ENCODE assay signal across 15 cellular contexts in the genomic region with DNA sequence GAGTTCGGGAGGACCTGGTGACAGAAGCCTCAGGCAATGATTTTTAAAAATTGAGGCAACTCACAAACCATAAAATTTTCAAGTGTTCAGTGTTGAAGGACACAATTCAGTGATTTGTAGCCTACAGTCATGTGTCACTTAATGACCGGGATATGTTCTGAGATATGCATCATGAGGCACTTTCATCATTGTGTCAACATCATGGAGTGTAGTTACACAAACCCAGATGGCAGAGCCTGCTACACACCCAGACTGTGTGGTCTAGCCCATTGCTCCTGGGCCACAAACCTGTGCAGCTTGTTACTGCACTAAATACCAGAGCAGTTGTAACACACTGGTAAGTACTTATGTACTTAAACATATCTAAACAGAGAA. TPM values are rescaled to one million over a fixed set of nuclear protein-coding genes. Genes with fewer than 3 reads are reported as not detected.
DNase-seq lines count a peak whose midpoint lies in the region; ATAC-seq and TF ChIP-seq lines count a peak whose summit lies in the region.
"Had no signal": no experiment of that assay in that cellular context is flagged by ENCODE, and none has a peak within 500 bp of the region (broad histone marks: within the 10 kb centered on the region; RNA-seq: fewer than 3 reads in every experiment).

No MANE protein-coding gene starts in this region.

- peaks cover 6% of the 10 kb centered on the region for H3K9me3 ChIP-seq in osteoblast (ENCODE audit: low read depth, low read length)

- H3K27me3 ChIP-seq in osteoblast (ENCODE audit: insufficient read depth, low read length), result peaks cover 12% of the 10 kb centered on the region

- H3K4me2 ChIP-seq in osteoblast (ENCODE audit: insufficient read depth, low read length), result no peak overlapping the region

- no peak overlapping the region for H2AFZ ChIP-seq in osteoblast (ENCODE audit: low read length)

- TF ChIP-seq CTCF in epithelial cell of esophagus (IDR thresholded peaks at IDR 0.05; ENCODE audit: insufficient read depth, low read depth, low read length, missing control alignments), result no peak
- no peak for TF ChIP-seq CTCF in osteoblast (IDR thresholded peaks at IDR 0.05; ENCODE audit: extremely low read depth, low read depth, low read length)
- TF ChIP-seq CTCF in GM13977 (IDR thresholded peaks at IDR 0.05; ENCODE audit: extremely low read depth, insufficient read depth, missing control alignments), result no peak

- in situ Hi-C loops in GM13977 (cut with MboI; ENCODE audit: low pct_unique_long_range_greater_than_20kb, low sequenced_read_pairs, unreplicated experiment), result no loop called here

- no peak for ATAC-seq in HG02981 (IDR thresholded peaks at IDR 0.05; ENCODE audit: unreplicated experiment)
- ATAC-seq: activated naive CD4-positive, alpha-beta T cell treated with anti-CD3 and anti-CD28 coated beads, Interleukin-2, amount 50 U/mL, for 72 hours had no signal

- no peak overlapping the region for H3K4me3 ChIP-seq in epithelial cell of esophagus (ENCODE audit: low read length)
- H3K4me3 ChIP-seq in osteoblast (ENCODE audit: insufficient read depth, low read length), result no peak overlapping the region
- H3K4me3 ChIP-seq: thoracic aorta had no signal

- H3K27ac ChIP-seq in osteoblast (ENCODE audit: low read depth, low read length), result no peak overlapping the region
- H3K27ac ChIP-seq: thoracic aorta had no signal

- DNase-seq in DMS53 treated with DMSO at 0.1 percent for 48 hours (lab: John Stamatoyannopoulos, UW; ENCODE audit: unreplicated experiment) (peak; percentile 81), NCI-H2029 (lab: John Stamatoyannopoulos, UW) (peak; percentile 83), epithelial cell of esophagus (ENCODE audit: low read depth) (peak; percentile 83), osteoblast (ENCODE audit: insufficient read length, low spot score, missing footprints) (peak; percentile 32), NCI-H187 (lab: John Stamatoyannopoulos, UW) (no peak), GM13977 (ENCODE audit: low spot score) (no peak)
- DNase-seq in central memory CD4-positive, alpha-beta T cell, result no peak
- DNase-seq: Karpas-422, naive B cell, NCI-H345 had no signal

- no peaks in the 10 kb centered on the region for H3K79me2 ChIP-seq in osteoblast (ENCODE audit: insufficient read depth, low read length)

- H3K36me3 ChIP-seq in osteoblast (ENCODE audit: insufficient read depth, low read length), result no peaks in the 10 kb centered on the region
- H3K36me3 ChIP-seq: thoracic aorta had no signal

- H3K4me1 ChIP-seq in osteoblast (ENCODE audit: insufficient read depth, low read length), result no peaks in the 10 kb centered on the region

- no peaks in the 10 kb centered on the region for H4K20me1 ChIP-seq in osteoblast (ENCODE audit: insufficient read depth, low read length)

RNA-seq across cellular contexts. Expression of gene PRSS41, which starts 1.6 kb away (rescaled TPM):
- not detected in 2 replicates for total RNA-seq in osteoblast
- total RNA-seq: activated naive CD4-positive, alpha-beta T cell treated with anti-CD3 and anti-CD28 coated beads, Interleukin-2, amount 50 U/mL, for 72 hours; CD4-positive, alpha-beta memory T cell; fibroblast of lung; thoracic aorta had no signal

RNA-seq across cellular contexts. Expression of gene PRSS33, which starts 12.5 kb away (rescaled TPM):
- not detected in 2 replicates for total RNA-seq in osteoblast
- total RNA-seq: activated naive CD4-positive, alpha-beta T cell treated with anti-CD3 and anti-CD28 coated beads, Interleukin-2, amount 50 U/mL, for 72 hours; CD4-positive, alpha-beta memory T cell; fibroblast of lung; thoracic aorta had no signal

RNA-seq across cellular contexts. Expression of gene PRSS21, which starts 17.2 kb away (rescaled TPM):
- not detected in 2 replicates for total RNA-seq in osteoblast

RNA-seq across cellular contexts. Expression of gene ELOB, which starts 22.8 kb away (rescaled TPM):
- total RNA-seq in osteoblast, result 173 and 195 TPM in 2 replicates

RNA-seq across cellular contexts. Expression of gene ZG16B, which starts 30.3 kb away (rescaled TPM):
- 0.88 and 1.4 TPM in 2 replicates for total RNA-seq in osteoblast
- total RNA-seq: CD4-positive, alpha-beta memory T cell; fibroblast of lung; thoracic aorta had no signal

Comparison
In these comparisons a context has a peak if more than half of its experiments do, and no peak if none do; other contexts are left out.
1. DNase-seq: peak in DMS53 treated with DMSO at 0.1 percent for 48 hours (single experiment), NCI-H2029 (single experiment), epithelial cell of esophagus (single experiment) and osteoblast (single experiment); none in central memory CD4-positive, alpha-beta T cell (single experiment), NCI-H187 (0 of 2) and GM13977 (single experiment).